33 cellular contexts compared by ENCODE assay signal in the genomic region with DNA sequence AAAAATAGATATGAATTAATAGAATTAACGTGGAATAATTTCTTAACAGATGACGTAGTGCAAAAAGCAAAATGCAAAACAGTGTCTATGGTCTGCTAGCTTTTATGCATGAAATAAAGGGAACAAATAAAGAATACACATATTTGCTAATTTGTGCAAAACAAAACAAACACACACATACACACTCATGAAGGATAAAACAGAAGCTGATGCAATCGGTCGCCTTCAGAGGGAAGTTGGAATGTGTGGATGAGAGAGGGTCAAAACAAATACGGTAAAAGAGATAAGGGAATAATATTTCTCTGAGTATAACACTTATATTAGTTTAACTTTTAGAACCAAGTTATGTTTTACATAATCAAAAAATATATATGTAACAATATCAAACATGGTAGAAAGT.
DNase-seq lines count a peak whose midpoint lies in the region; ATAC-seq, FAIRE-seq and TF ChIP-seq lines count a peak whose summit lies in the region.
"Had no signal": no experiment of that assay in that cellular context is flagged by ENCODE, and none has a peak within 500 bp of the region (broad histone marks: within the 10 kb centered on the region; RNA-seq: fewer than 3 reads in every experiment).

No MANE protein-coding gene starts in this region.

- TF ChIP-seq RAD21 in HepG2 (CRISPR knock-in tag; IDR thresholded peaks at IDR 0.05): no peak

- H3K4me1 Mint-ChIP-seq in GM23338 (no peaks in the 10 kb centered on the region), WTC11 (no peaks in the 10 kb centered on the region)
- H3K4me1 Mint-ChIP-seq: B cell; CD14-positive monocyte; CD4-positive, alpha-beta memory T cell; CD4-positive, CD25-positive, alpha-beta regulatory T cell; CD8-positive, alpha-beta memory T cell had no signal

- H3F3A ChIP-seq in GM23338 (replicated peaks; ENCODE audit: low read depth): no peaks in the 10 kb centered on the region

- ATAC-seq in HepG2 (no peak), right lobe of liver (no peak), GM23338 (no peak), WTC11 (no peak)
- ATAC-seq: A549; CD8-positive, alpha-beta T cell had no signal

- in situ Hi-C loops in HepG2 (cut with HindIII; ENCODE audit: extremely low pct_ligation_motif_present, low pct_unique_long_range_greater_than_20kb): no loop called here

- WGBS in HepG2 (ENCODE audit: low lambda C conversion rate): 52% methylated on average over 5 of the region's 5 CpGs
- 44% methylated on average over 5 of the region's 5 CpGs for WGBS in right lobe of liver (ENCODE audit: insufficient coverage, low coverage, low lambda C conversion rate, missing lambda C conversion rate)

- H3K9ac ChIP-seq in HepG2 (ENCODE audit: insufficient read depth, low read depth, low read length): no peak overlapping the region
- H3K9ac ChIP-seq: BLaER1; BLaER1 treated with 17β-estradiol and CSF1 and Interleukin-3, amounts not matched to agents 10 nM and 100 nM had no signal

- H3K9me3 Mint-ChIP-seq in GM23338: no peaks in the 10 kb centered on the region
- H3K9me3 Mint-ChIP-seq in WTC11: no peaks in the 10 kb centered on the region

- H2AFZ ChIP-seq in HepG2 (ENCODE audit: low read length) (no peak overlapping the region), GM23338 (peak overlapping the region; percentile 3; the same call in 1 of the 2 replicates)

- no peaks in the 10 kb centered on the region for H3K9me2 ChIP-seq in GM23338 (ENCODE audit: insufficient read depth)

- H3K4me1 ChIP-seq in HepG2 (ENCODE audit: insufficient read depth, low read length) (no peaks in the 10 kb centered on the region), right lobe of liver (no peaks in the 10 kb centered on the region), GM23338 (ENCODE audit: insufficient read depth) (no peaks in the 10 kb centered on the region)
- H3K4me1 ChIP-seq: A549; BLaER1; BLaER1 treated with 17β-estradiol and CSF1 and Interleukin-3, amounts not matched to agents 10 nM and 100 nM; Caco-2 had no signal

- H3K36me3 Mint-ChIP-seq in GM23338 (ENCODE audit: low read depth): no peaks in the 10 kb centered on the region
- no peaks in the 10 kb centered on the region for H3K36me3 Mint-ChIP-seq in WTC11
- H3K36me3 Mint-ChIP-seq: CD14-positive monocyte; CD4-positive, alpha-beta memory T cell; CD4-positive, CD25-positive, alpha-beta regulatory T cell; CD8-positive, alpha-beta memory T cell; CD8-positive, alpha-beta T cell had no signal

- H3K4me2 ChIP-seq in HepG2 (ENCODE audit: low read depth, low read length) (no peak overlapping the region), GM23338 (no peak overlapping the region)
- H3K4me2 ChIP-seq: A549; BLaER1; BLaER1 treated with 17β-estradiol and CSF1 and Interleukin-3, amounts not matched to agents 10 nM and 100 nM had no signal

- TF ChIP-seq EP300 in HepG2 (IDR thresholded peaks at IDR 0.05; ENCODE audit: low read depth in 2 of 2, low read length in 2 of 2) (no peak), HepG2 (CRISPR knock-in tag; IDR thresholded peaks at IDR 0.05; ENCODE audit: borderline replicate concordance) (no peak)

- H3K9me3 ChIP-seq in HepG2 (ENCODE audit: low read length) (no peaks in the 10 kb centered on the region), right lobe of liver (no peaks in the 10 kb centered on the region)
- H3K9me3 ChIP-seq: A549; BE2C; BLaER1; BLaER1 treated with 17β-estradiol and CSF1 and Interleukin-3, amounts not matched to agents 10 nM and 100 nM; Caco-2 had no signal

- intact Hi-C loops in HepG2 (cut with micrococcal nuclease; ENCODE audit: unreplicated experiment): no loop called here
- intact Hi-C loops in right lobe of liver (cut with DNase I): no loop called here

- H3K4me3 Mint-ChIP-seq in GM23338 (no peak overlapping the region), WTC11 (no peak overlapping the region)
- H3K4me3 Mint-ChIP-seq: B cell; CD14-positive monocyte; CD4-positive, alpha-beta memory T cell; CD4-positive, alpha-beta T cell; CD4-positive, CD25-positive, alpha-beta regulatory T cell; CD8-positive, alpha-beta memory T cell; CD8-positive, alpha-beta T cell had no signal

- no peak for FAIRE-seq in HepG2 (lab: Jason Lieb, UNC)
- FAIRE-seq: A549 had no signal

- TF ChIP-seq CTCF in HepG2 (CRISPR knock-in tag; IDR thresholded peaks at IDR 0.05) (no peak), right lobe of liver (IDR thresholded peaks at IDR 0.05) (no peak), GM23338 (conservative IDR thresholded peaks at IDR 0.05; ENCODE audit: low read depth in 2 of 2) (no peak), WTC11 (IDR thresholded peaks at IDR 0.05) (no peak)

- DNase-seq in HepG2 (ENCODE audit: low spot score): no peak
- no peak for DNase-seq in right lobe of liver
- no peak for DNase-seq in GM23338 (ENCODE audit: low spot score)
- DNase-seq in WTC11 (ENCODE audit: low spot score): no peak
- DNase-seq in HK-2 (ENCODE audit: unreplicated experiment): no peak
- DNase-seq in substantia nigra (lab: John Stamatoyannopoulos, UW): no peak
- DNase-seq: 8988T; ACHN; AML-193; BE2C; C1 segment of cervical spinal cord; Caco-2; Calu3; CD4-positive, alpha-beta memory T cell; CD4-positive, alpha-beta T cell; CD4-positive, CD25-positive, alpha-beta regulatory T cell; CD8-positive, alpha-beta memory T cell; CD8-positive, alpha-beta T cell; COR-L47; DMS 273 treated with DMSO at 0.1 percent for 48 hours; DMS153; DMS53; DMS79; DMS79 treated with DMSO at 0.1 percent for 48 hours; DND-41; EL had no signal

- POLR2A ChIA-PET in HepG2 (lab: Yijun Ruan, JAX): no interaction called here
- POLR2A ChIA-PET in WTC11 (lab: Charles Lee): no interaction called here

- CTCF ChIA-PET in HepG2 (lab: Yijun Ruan, JAX; ENCODE audit: low intra/inter-chr PET ratio, low total read pairs): no interaction called here
- CTCF ChIA-PET in WTC11 (lab: Charles Lee): no interaction called here

- H3K4me3 ChIP-seq in HepG2 (replicated peaks in 1 of 3; ENCODE audit: insufficient read depth in 1 of 3, low read depth in 2 of 3, low read length in 3 of 3) (no peak overlapping the region), right lobe of liver (no peak overlapping the region), GM23338 (no peak overlapping the region)
- H3K4me3 ChIP-seq: A549; BLaER1; BLaER1 treated with 17β-estradiol and CSF1 and Interleukin-3, amounts not matched to agents 10 nM and 100 nM had no signal

- H3K79me2 ChIP-seq in HepG2 (ENCODE audit: insufficient read depth, low read length) (no peaks in the 10 kb centered on the region), GM23338 (replicated peaks; ENCODE audit: insufficient read depth) (no peaks in the 10 kb centered on the region)

- H3K36me3 ChIP-seq in HepG2 (replicated peaks in 1 of 2; ENCODE audit: control insufficient read depth in 1 of 2, insufficient read depth in 2 of 2, low read length in 2 of 2): no peaks in the 10 kb centered on the region
- H3K36me3 ChIP-seq in right lobe of liver: no peaks in the 10 kb centered on the region
- H3K36me3 ChIP-seq in GM23338 (ENCODE audit: insufficient read depth): no peaks in the 10 kb centered on the region
- H3K36me3 ChIP-seq: BE2C; BLaER1; BLaER1 treated with 17β-estradiol and CSF1 and Interleukin-3, amounts not matched to agents 10 nM and 100 nM had no signal

- H3K27ac Mint-ChIP-seq in GM23338: peak overlapping the region; percentile 37; the same call in 1 of the 2 replicates
- H3K27ac Mint-ChIP-seq in WTC11: no peak overlapping the region
- H3K27ac Mint-ChIP-seq: B cell; CD14-positive monocyte; CD4-positive, alpha-beta memory T cell; CD4-positive, alpha-beta T cell; CD4-positive, CD25-positive, alpha-beta regulatory T cell; CD8-positive, alpha-beta memory T cell; CD8-positive, alpha-beta T cell had no signal

- H3K27ac ChIP-seq in HepG2 (ENCODE audit: extremely low read length, insufficient read depth, low read length): no peak overlapping the region
- H3K27ac ChIP-seq in right lobe of liver: no peak overlapping the region
- H3K27ac ChIP-seq in GM23338 (ENCODE audit: low read depth): no peak overlapping the region
- H3K27ac ChIP-seq in substantia nigra (ENCODE audit: low read depth, low read length, poor library complexity, severe bottlenecking): no peak overlapping the region
- H3K27ac ChIP-seq: 22Rv1; A549; BLaER1; BLaER1 treated with 17β-estradiol and CSF1 and Interleukin-3, amounts not matched to agents 10 nM and 100 nM; C4-2B had no signal

- BruUV-seq in HepG2 (replicated peaks; lab: Mats Ljungman, UMichigan): no TSS peak

- H3K27me3 ChIP-seq in HepG2 (ENCODE audit: control insufficient read depth in 1 of 2, insufficient read depth in 2 of 2, low read length in 2 of 2) (no peaks in the 10 kb centered on the region), right lobe of liver (no peaks in the 10 kb centered on the region), GM23338 (ENCODE audit: insufficient read depth) (no peaks in the 10 kb centered on the region)
- H3K27me3 ChIP-seq: BE2C; BLaER1; BLaER1 treated with 17β-estradiol and CSF1 and Interleukin-3, amounts not matched to agents 10 nM and 100 nM had no signal

- H3K27me3 Mint-ChIP-seq in GM23338 (ENCODE audit: insufficient read depth, low read depth, poor library complexity) (no peaks in the 10 kb centered on the region), WTC11 (ENCODE audit: low read depth) (no peaks in the 10 kb centered on the region)
- H3K27me3 Mint-ChIP-seq: B cell; CD4-positive, alpha-beta memory T cell; CD4-positive, alpha-beta T cell; CD4-positive, CD25-positive, alpha-beta regulatory T cell; CD8-positive, alpha-beta memory T cell had no signal

- no peak for TF ChIP-seq POLR2A in HepG2 (IDR thresholded peaks at IDR 0.05; ENCODE audit: insufficient read depth in 1 of 2, low read depth in 2 of 2, low read length in 2 of 2)
- no peak for TF ChIP-seq POLR2A in right lobe of liver (IDR thresholded peaks at IDR 0.05)

- H4K20me1 ChIP-seq in HepG2 (ENCODE audit: insufficient read depth, low read length) (no peaks in the 10 kb centered on the region), GM23338 (replicated peaks; ENCODE audit: insufficient read depth) (no peaks in the 10 kb centered on the region)
- H4K20me1 ChIP-seq: BLaER1; BLaER1 treated with 17β-estradiol and CSF1 and Interleukin-3, amounts not matched to agents 10 nM and 100 nM had no signal

TF ChIP-seq in HepG2, 621 proteins besides CTCF, POLR2A, EP300 and RAD21 (continues in another document):
- no peak for TF ChIP-seq JUN (CRISPR knock-in tag; IDR thresholded peaks at IDR 0.05)

TF ChIP-seq in GM23338, 12 proteins besides CTCF, POLR2A, EP300 and RAD21:
- TF ChIP-seq ZNF114 (CRISPR knock-in tag; IDR thresholded peaks at IDR 0.05) (no peak), NANOG (IDR thresholded peaks at IDR 0.05; ENCODE audit: borderline replicate concordance) (no peak)

TF ChIP-seq in WTC11, 78 proteins besides CTCF, POLR2A, EP300 and RAD21:
- TF ChIP-seq GABPB1 (CRISPR knock-in tag; IDR thresholded peaks at IDR 0.05) (peak; percentile 72), KAT7 (CRISPR knock-in tag; IDR thresholded peaks at IDR 0.05; ENCODE audit: borderline replicate concordance) (no peak)

Comparison
In these comparisons a context has a peak if more than half of its experiments do, and no peak if none do; other contexts are left out.
1. Of the 50 proteins assayed by ChIP-seq in both HepG2 and WTC11: peak only in HepG2: none; only in WTC11: GABPB1; in both: none; in neither: 49.